ENCODE assay signal across 6 cellular contexts in genomic region chr21:43479197-43479596, GRCh38. TPM values are rescaled to one million over a fixed set of nuclear protein-coding genes. Genes with fewer than 3 reads are reported as not detected.
DNase-seq lines count a peak whose midpoint lies in the region; ATAC-seq and TF ChIP-seq lines count a peak whose summit lies in the region.
"Not testable (repeated sequence)": the region's sequence is repeated elsewhere in the genome, so short reads cannot be mapped to it uniquely, and the experiment has no call there.

No MANE protein-coding gene starts in this region.

- not testable (repeated sequence) for H2BK15ac ChIP-seq in IMR-90 (ENCODE audit: low read depth, low read length)

- intact Hi-C loops in IMR-90 (cut with micrococcal nuclease); heart right ventricle (cut with DNase I); right cardiac atrium (cut with DNase I); lower lobe of right lung (cut with DNase I); gastrocnemius medialis (cut with DNase I; ENCODE audit: low total_unique reads): not testable (repeated sequence)

- CTCF ChIA-PET in IMR-90 (lab: Yijun Ruan, JAX): not testable (repeated sequence)

- H4K91ac ChIP-seq in IMR-90 (ENCODE audit: insufficient read depth, low read depth, low read length): not testable (repeated sequence)

- not testable (repeated sequence) for H2AK5ac ChIP-seq in IMR-90 (ENCODE audit: low read depth, low read length)

- not testable (repeated sequence) for H3K4me3 ChIP-seq in IMR-90 (ENCODE audit: insufficient read depth, low read depth, low read length); gastroesophageal sphincter; heart right ventricle; right cardiac atrium (ENCODE audit: low read length); lower lobe of right lung; gastrocnemius medialis

- not testable (repeated sequence) for H2BK120ac ChIP-seq in IMR-90 (ENCODE audit: low read depth, low read length)

- ATAC-seq in IMR-90 (ENCODE audit: low read depth) (0 out of 2 replicates have a peak, but pooled peaks have one; percentile 14), gastroesophageal sphincter (peak; percentile 20), heart right ventricle (peak; percentile 55 to 82 (median 72)), right cardiac atrium (peak; percentile 56 to 73), lower lobe of right lung (peak; percentile 5 to 16), gastrocnemius medialis (peak; percentile 56 to 77)

- H3K23ac ChIP-seq in IMR-90 (ENCODE audit: low read depth, low read length): not testable (repeated sequence)

- H2AK9ac ChIP-seq in IMR-90 (replicated peaks; ENCODE audit: low read depth, low read length, poor library complexity): not testable (repeated sequence)

- POLR2A ChIA-PET in IMR-90 (lab: Charles Lee; ENCODE audit: unreplicated experiment): not testable (repeated sequence)

- not testable (repeated sequence) for H3K36me3 ChIP-seq in IMR-90 (ENCODE audit: control insufficient read depth, insufficient read depth, low read length); gastroesophageal sphincter; heart right ventricle; lower lobe of right lung; gastrocnemius medialis

- H2AFZ ChIP-seq in IMR-90 (replicated peaks; ENCODE audit: low read length, poor library complexity): not testable (repeated sequence)

- H4K20me1 ChIP-seq in IMR-90 (ENCODE audit: insufficient read depth, low read length): not testable (repeated sequence)

- not testable (repeated sequence) for H3K9ac ChIP-seq in IMR-90 (ENCODE audit: low read depth, low read length)

- not testable (repeated sequence) for TF ChIP-seq POLR2A in IMR-90 (IDR thresholded peaks at IDR 0.05; ENCODE audit: low read depth, low read length); gastroesophageal sphincter (IDR thresholded peaks at IDR 0.05); gastrocnemius medialis (IDR thresholded peaks at IDR 0.05)

- not testable (repeated sequence) for H2BK20ac ChIP-seq in IMR-90 (ENCODE audit: low read depth, low read length)

- not testable (repeated sequence) for H3K79me1 ChIP-seq in IMR-90 (ENCODE audit: low read depth in 1 of 2, low read length in 2 of 2)

- H2BK5ac ChIP-seq in IMR-90 (ENCODE audit: low read depth, low read length, poor library complexity, severe bottlenecking): not testable (repeated sequence)

- not testable (repeated sequence) for H4K8ac ChIP-seq in IMR-90 (ENCODE audit: low read depth in 2 of 2, low read length in 2 of 2)

- H3K4ac ChIP-seq in IMR-90 (ENCODE audit: low read depth, low read length): not testable (repeated sequence)

- H3K27ac ChIP-seq in IMR-90 (ENCODE audit: insufficient read depth, low read length); gastroesophageal sphincter; heart right ventricle; right cardiac atrium (ENCODE audit: low read length); lower lobe of right lung; gastrocnemius medialis: not testable (repeated sequence)

- not testable (repeated sequence) for H3K56ac ChIP-seq in IMR-90 (ENCODE audit: extremely low read depth, insufficient read depth, low read length)

- not testable (repeated sequence) for H3K9me3 ChIP-seq in IMR-90 (ENCODE audit: control insufficient read depth, insufficient read depth, low read length); gastroesophageal sphincter; heart right ventricle; right cardiac atrium (ENCODE audit: control insufficient read depth, low read length); lower lobe of right lung; gastrocnemius medialis

- TF ChIP-seq EP300 in gastroesophageal sphincter (IDR thresholded peaks at IDR 0.05): not testable (repeated sequence)

- H3K18ac ChIP-seq in IMR-90 (ENCODE audit: low read depth, low read length): not testable (repeated sequence)

- not testable (repeated sequence) for H3K27me3 ChIP-seq in IMR-90 (ENCODE audit: control insufficient read depth, insufficient read depth, low read length); gastroesophageal sphincter; heart right ventricle; right cardiac atrium (ENCODE audit: control insufficient read depth, insufficient read depth); lower lobe of right lung (ENCODE audit: low read depth); gastrocnemius medialis

- not testable (repeated sequence) for TF ChIP-seq CTCF in IMR-90 (conservative IDR thresholded peaks at IDR 0.05; ENCODE audit: low read depth, low read length); gastroesophageal sphincter (IDR thresholded peaks at IDR 0.05); heart right ventricle (IDR thresholded peaks at IDR 0.05); lower lobe of right lung (IDR thresholded peaks at IDR 0.05); gastrocnemius medialis (IDR thresholded peaks at IDR 0.05 in 4 of 5, conservative IDR thresholded peaks at IDR 0.05 in 1 of 5)

- in situ Hi-C loops in IMR-90 (cut with MboI; ENCODE audit: low sequenced_read_pairs); gastrocnemius medialis (cut with MboI; ENCODE audit: low sequenced_read_pairs in 4 of 4): not testable (repeated sequence)

- not testable (repeated sequence) for BruUV-seq in IMR-90 (replicated peaks; lab: Mats Ljungman, UMichigan)

- dilution Hi-C loops in IMR-90 (cut with HindIII; ENCODE audit: low sequenced_read_pairs, unreplicated experiment): not testable (repeated sequence)

- TF ChIP-seq RAD21 in IMR-90 (IDR thresholded peaks at IDR 0.05; ENCODE audit: low read length): not testable (repeated sequence)

- H3K14ac ChIP-seq in IMR-90 (replicated peaks; ENCODE audit: low read depth, low read length): not testable (repeated sequence)

- DNase-seq in IMR-90, heart right ventricle, right cardiac atrium, lower lobe of right lung, gastrocnemius medialis: not testable (repeated sequence)

- H4K5ac ChIP-seq in IMR-90 (ENCODE audit: low read depth, low read length): not testable (repeated sequence)

- not testable (repeated sequence) for H3K9me1 ChIP-seq in IMR-90 (ENCODE audit: insufficient read depth, low read length)

- WGBS in IMR-90 (ENCODE audit: extremely low coverage in 2 of 2, insufficient read length in 1 of 2), 2 experiments: no CpG with 5 or more reads among the region's 13 CpGs
- WGBS in gastroesophageal sphincter (ENCODE audit: low coverage in 1 of 2), 2 donors: no CpG with 5 or more reads among the region's 13 CpGs
- no CpG with 5 or more reads among the region's 13 CpGs for WGBS in heart right ventricle, 2 donors
- no CpG with 5 or more reads among the region's 13 CpGs for WGBS in right cardiac atrium

- H3K4me1 ChIP-seq in IMR-90 (ENCODE audit: control insufficient read depth, insufficient read depth, low read length); gastroesophageal sphincter; heart right ventricle; right cardiac atrium (ENCODE audit: control insufficient read depth, insufficient read depth, low read length); lower lobe of right lung; gastrocnemius medialis: not testable (repeated sequence)

- H3K4me2 ChIP-seq in IMR-90 (ENCODE audit: low read depth, low read length): not testable (repeated sequence)

RNA-seq across cellular contexts. Expression of gene SIK1, which starts 52.3 kb away (rescaled TPM):
- 0.54 and 0.83 TPM in 2 replicates for total RNA-seq in IMR-90 (2012; rRNA removed)
- polyA plus RNA-seq in IMR-90 (2012; rRNA removed): 1.9 and 4.0 TPM in 2 replicates
- polyA plus RNA-seq in IMR-90 (2012; cell fraction: cytosol; rRNA removed): 3.2 and 13.9 TPM in 2 replicates
- 88.4 and 235 TPM in 2 replicates for polyA plus RNA-seq in IMR-90 (2012; cell fraction: nucleus; rRNA removed; ENCODE audit: low replicate concordance)
- 1 to 10 TPM in 3 of 4 donors, under 1 TPM in 1; 0.93 to 8.6 (median 1.6) TPM for total RNA-seq in gastroesophageal sphincter
- total RNA-seq in heart right ventricle: 100 to 1,000 TPM in 1 of 10 donors, 10 to 100 TPM in 7, 1 to 10 TPM in 2; 4.3 to 109 (median 21.9) TPM
- 1 to 10 TPM; 3.1 to 3.3 TPM for polyA plus RNA-seq in heart right ventricle
- total RNA-seq in right cardiac atrium: 10 to 100 TPM; 13.0 to 63.9 (median 19.4) TPM
- 7.7 TPM for polyA plus RNA-seq in right cardiac atrium
- 30.1 TPM for total RNA-seq in lower lobe of right lung
- 10 to 100 TPM in 1 of 4 donors, 1 to 10 TPM in 2, under 1 TPM in 1; 0.36 to 12.8 (median 1.9) TPM for total RNA-seq in gastrocnemius medialis

Comparison
In these comparisons a context has a peak if more than half of its experiments do, and no peak if none do; other contexts are left out.
1. ATAC-seq: peak in every context shown above with its lines; median percentile 72 in heart right ventricle; 66 in gastrocnemius medialis; 64 in right cardiac atrium; 20 in gastroesophageal sphincter; 14 in IMR-90; 10 in lower lobe of right lung.